ENCODE assay signal across 8 cellular contexts in genomic region chr11:71977743-71978418, GRCh38. TPM values are rescaled to one million over a fixed set of nuclear protein-coding genes. Genes with fewer than 3 reads are reported as not detected.
A peak's percentile ranks its signal among the peaks of the same experiment; 100 is the strongest.
DNase-seq lines count a peak whose midpoint lies in the region; ATAC-seq and TF ChIP-seq lines count a peak whose summit lies in the region.

No MANE protein-coding gene starts in this region.

- peak; percentile 66 for TF ChIP-seq CTCF in GM12872 (IDR thresholded peaks at IDR 0.05; ENCODE audit: insufficient read depth, low read depth, low read length)

- no peak overlapping the region for H3K27ac ChIP-seq in mesendoderm (ENCODE audit: low read depth, low read length)
- no peak overlapping the region for H3K27ac ChIP-seq in substantia nigra (ENCODE audit: low read depth, low read length, poor library complexity, severe bottlenecking)

- H3K4ac ChIP-seq in mesendoderm (ENCODE audit: low read depth, low read length) = no peak overlapping the region

- no peaks in the 10 kb centered on the region for H3K79me1 ChIP-seq in mesendoderm (ENCODE audit: low read length)

- H3K18ac ChIP-seq in mesendoderm (ENCODE audit: low read length) = no peak overlapping the region

- H3K4me3 ChIP-seq in mesendoderm (ENCODE audit: low read length) = no peak overlapping the region

- H3K56ac ChIP-seq in mesendoderm (ENCODE audit: low read length) = no peak overlapping the region

- H3K79me2 ChIP-seq in mesendoderm (ENCODE audit: control insufficient read depth, insufficient read depth, low read length) = no peaks in the 10 kb centered on the region

- H4K8ac ChIP-seq in mesendoderm (ENCODE audit: low read depth, low read length) = no peak overlapping the region

- H4K5ac ChIP-seq in mesendoderm (ENCODE audit: low read length) = no peak overlapping the region

- H3K23ac ChIP-seq in mesendoderm (ENCODE audit: low read length) = no peak overlapping the region

- no peak overlapping the region for H2BK15ac ChIP-seq in mesendoderm (replicated peaks; ENCODE audit: low read depth)

- WGBS in mesendoderm (ENCODE audit: extremely low coverage, insufficient coverage, low lambda C conversion rate) = no CpG with 5 or more reads among the region's 7 CpGs

- H3K36me3 ChIP-seq in mesendoderm (ENCODE audit: control insufficient read depth, insufficient read depth, low read length) = no peaks in the 10 kb centered on the region

- no peak overlapping the region for H2AK5ac ChIP-seq in mesendoderm (ENCODE audit: low read length)

- H3K4me1 ChIP-seq in mesendoderm (ENCODE audit: control insufficient read depth, low read depth, low read length) = no peaks in the 10 kb centered on the region

- no peak overlapping the region for H2BK120ac ChIP-seq in mesendoderm (ENCODE audit: low read depth, low read length)

- H3K4me2 ChIP-seq in mesendoderm (ENCODE audit: low read length) = no peak overlapping the region

- H3K9ac ChIP-seq in mesendoderm (ENCODE audit: low read length) = no peak overlapping the region

- no peaks in the 10 kb centered on the region for H3K27me3 ChIP-seq in mesendoderm (ENCODE audit: insufficient read depth, low read length, poor library complexity)

- peak; percentile 48 to 63 for ATAC-seq in activated CD4-positive, CD25-positive, alpha-beta regulatory T cell treated with anti-CD3 and anti-CD28 coated beads, Interleukin-2, amount 50 U/mL, for 24 hours
- no peak for ATAC-seq in GM21390 (IDR thresholded peaks at IDR 0.05; ENCODE audit: unreplicated experiment)

- peak; percentile 50 for DNase-seq in A172 (ENCODE audit: low spot score)
- peak; percentile 24 for DNase-seq in NCI-H128 (lab: John Stamatoyannopoulos, UW; ENCODE audit: unreplicated experiment)
- peak; percentile 38 for DNase-seq in effector CD4-positive, alpha-beta T cell
- DNase-seq in mesendoderm = peak; percentile 52
- peak in 27 of 49 donors; percentile 9 to 58 (median 37) for DNase-seq in substantia nigra (lab: John Stamatoyannopoulos, UW)

- H2BK5ac ChIP-seq in mesendoderm (ENCODE audit: low read length) = no peak overlapping the region

RNA-seq across cellular contexts. Expression of gene IL18BP, which starts 20.8 kb away (rescaled TPM):
- total RNA-seq in A172 (2014; rRNA removed; shearing (Covaris generic)) = 1.6 and 3.9 TPM in 2 replicates
- 4.5 TPM for polyA plus RNA-seq in mesendoderm (2013, experiment 1 of 2)
- 4.4 TPM for polyA plus RNA-seq in mesendoderm (2013, experiment 2 of 2)

RNA-seq across cellular contexts. Expression of gene RNF121, which starts 49.0 kb away (rescaled TPM):
- 29.9 and 33.5 TPM in 2 replicates for total RNA-seq in A172 (2014; rRNA removed; shearing (Covaris generic))
- 23.0 TPM for polyA plus RNA-seq in mesendoderm (2013, experiment 1 of 2)
- 24.0 TPM for polyA plus RNA-seq in mesendoderm (2013, experiment 2 of 2)

RNA-seq across cellular contexts. Expression of gene XNDC1N, which starts 49.5 kb away (rescaled TPM):
- 1.4 and 5.3 TPM in 2 replicates for total RNA-seq in A172 (2014; rRNA removed; shearing (Covaris generic))
- 3.4 TPM for polyA plus RNA-seq in mesendoderm (2013, experiment 1 of 2)
- polyA plus RNA-seq in mesendoderm (2013, experiment 2 of 2) = 2.9 TPM
